8 cellular contexts compared by ENCODE assay signal in the genomic region with DNA sequence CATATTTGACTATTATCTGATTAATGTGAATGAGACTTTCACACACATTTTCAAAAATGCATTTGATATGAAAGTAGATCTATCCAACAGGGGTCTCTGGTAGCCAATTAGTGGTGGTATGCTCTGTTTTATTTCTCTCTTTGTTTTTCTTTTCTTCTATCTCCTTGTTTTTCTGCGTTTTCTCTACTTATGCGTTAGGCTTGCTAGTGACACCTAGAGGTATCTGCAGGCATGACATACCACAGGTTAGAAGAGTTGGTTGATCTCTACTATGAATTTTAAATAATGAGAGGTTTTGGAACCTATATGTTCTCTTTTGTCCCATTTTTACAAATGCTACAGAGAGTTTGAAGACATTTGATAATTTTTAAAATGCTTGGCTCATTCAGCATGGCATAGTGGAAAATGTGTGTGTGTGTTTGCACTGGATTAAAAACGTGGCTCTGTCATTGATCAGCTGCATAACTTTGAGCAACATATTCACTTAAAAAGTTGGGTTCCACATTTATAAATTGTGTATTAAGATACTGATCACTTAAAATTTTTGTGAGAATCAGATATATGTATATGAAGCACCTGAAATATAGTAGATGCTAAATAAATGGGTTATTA. TPM values are rescaled to one million over a fixed set of nuclear protein-coding genes. Genes with fewer than 3 reads are reported as not detected.
DNase-seq lines count a peak whose midpoint lies in the region; ATAC-seq and TF ChIP-seq lines count a peak whose summit lies in the region.

No MANE protein-coding gene starts in this region.

- WGBS in mesendoderm (ENCODE audit: extremely low coverage, insufficient coverage, low lambda C conversion rate), result no CpG with 5 or more reads among the region's 3 CpGs

- H3K79me2 ChIP-seq in mesendoderm (ENCODE audit: control insufficient read depth, insufficient read depth, low read length), result no peaks in the 10 kb centered on the region

- H4K8ac ChIP-seq in mesendoderm (ENCODE audit: low read depth, low read length), result no peak overlapping the region

- no peaks in the 10 kb centered on the region for H3K36me3 Mint-ChIP-seq in activated naive CD4-positive, alpha-beta T cell treated with anti-CD3 and anti-CD28 coated beads for 36 hours (ENCODE audit: low read depth)

- ATAC-seq in GM21515 (IDR thresholded peaks at IDR 0.05; ENCODE audit: unreplicated experiment), result no peak

- CTCF ChIA-PET in activated naive CD4-positive, alpha-beta T cell treated with anti-CD3 and anti-CD28 coated beads for 36 hours (lab: Charles Lee), result no interaction called here
- CTCF ChIA-PET in HEK293T (lab: Yijun Ruan, JAX), result interaction anchor here (0.6 kb wide), 1 partner anchor 743 kb away, joined by 3 read pairs; no protein-coding TSS in a partner anchor

- no peaks in the 10 kb centered on the region for H3K9me3 Mint-ChIP-seq in activated naive CD4-positive, alpha-beta T cell treated with anti-CD3 and anti-CD28 coated beads for 36 hours

- H3K56ac ChIP-seq in mesendoderm (ENCODE audit: low read length), result no peak overlapping the region

- H3K4me1 Mint-ChIP-seq in activated naive CD4-positive, alpha-beta T cell treated with anti-CD3 and anti-CD28 coated beads for 36 hours (ENCODE audit: low read depth), result no peaks in the 10 kb centered on the region

- POLR2A ChIA-PET in HEK293T (lab: Yijun Ruan, JAX), result no interaction called here

- H3K4me1 ChIP-seq in mesendoderm (ENCODE audit: control insufficient read depth, low read depth, low read length), result no peaks in the 10 kb centered on the region

- H2BK120ac ChIP-seq in mesendoderm (ENCODE audit: low read depth, low read length), result no peak overlapping the region

- peak; percentile 28 for DNase-seq in activated naive CD4-positive, alpha-beta T cell treated with anti-CD3 and anti-CD28 coated beads for 36 hours
- no peak for DNase-seq in activated naive CD4-positive, alpha-beta T cell (lab: John Stamatoyannopoulos, UW)
- DNase-seq in HEK293T (ENCODE audit: extremely low spot score) (peak; percentile 32), NCI-H69 (lab: John Stamatoyannopoulos, UW) (peak; percentile 33), cardiac fibroblast (ENCODE audit: low read depth in 2 of 2) (peak; percentile 79 to 81), mesendoderm (peak; percentile 71), 8988T (no peak)

- no peaks in the 10 kb centered on the region for H3K36me3 ChIP-seq in mesendoderm (ENCODE audit: control insufficient read depth, insufficient read depth, low read length)

- no peaks in the 10 kb centered on the region for H3K79me1 ChIP-seq in mesendoderm (ENCODE audit: low read length)

- no peak overlapping the region for H3K27ac Mint-ChIP-seq in activated naive CD4-positive, alpha-beta T cell treated with anti-CD3 and anti-CD28 coated beads for 36 hours

- peak; percentile 94 for TF ChIP-seq CTCF in cardiac fibroblast (IDR thresholded peaks at IDR 0.05; ENCODE audit: low read depth, low read length)

- H3K9ac ChIP-seq in mesendoderm (ENCODE audit: low read length), result no peak overlapping the region

- H3K23ac ChIP-seq in mesendoderm (ENCODE audit: low read length), result no peak overlapping the region

- H3K27me3 ChIP-seq in mesendoderm (ENCODE audit: insufficient read depth, low read length, poor library complexity), result no peaks in the 10 kb centered on the region

- no peak overlapping the region for H3K18ac ChIP-seq in mesendoderm (ENCODE audit: low read length)

- H3K27me3 Mint-ChIP-seq in activated naive CD4-positive, alpha-beta T cell treated with anti-CD3 and anti-CD28 coated beads for 36 hours (ENCODE audit: low read depth), result peaks cover 2% of the 10 kb centered on the region

- H3K4me2 ChIP-seq in mesendoderm (ENCODE audit: low read length), result no peak overlapping the region

- no peak overlapping the region for H2AK5ac ChIP-seq in mesendoderm (ENCODE audit: low read length)

- H4K5ac ChIP-seq in mesendoderm (ENCODE audit: low read length), result no peak overlapping the region

- H3K27ac ChIP-seq in mesendoderm (ENCODE audit: low read depth, low read length), result no peak overlapping the region

- intact Hi-C loops in activated naive CD4-positive, alpha-beta T cell treated with anti-CD3 and anti-CD28 coated beads for 36 hours (cut with micrococcal nuclease), result loop anchor here (10.0 kb wide), 1 partner anchor 1103 kb away; no protein-coding TSS in a partner anchor

- no peak overlapping the region for H3K4ac ChIP-seq in mesendoderm (ENCODE audit: low read depth, low read length)

- H3K4me3 ChIP-seq in cardiac fibroblast (replicated peaks in 1 of 2; ENCODE audit: low read depth in 2 of 2, low read length in 2 of 2) (no peak overlapping the region), mesendoderm (ENCODE audit: low read length) (no peak overlapping the region)

- no peak overlapping the region for H2BK5ac ChIP-seq in mesendoderm (ENCODE audit: low read length)

- no peak overlapping the region for H2BK15ac ChIP-seq in mesendoderm (replicated peaks; ENCODE audit: low read depth)

- H3K4me3 Mint-ChIP-seq in activated naive CD4-positive, alpha-beta T cell treated with anti-CD3 and anti-CD28 coated beads for 36 hours, result no peak overlapping the region

TF ChIP-seq in HEK293T, 16 proteins besides CTCF, POLR2A, EP300 and RAD21:
- TF ChIP-seq BHLHE40 (IDR thresholded peaks at IDR 0.05; ENCODE audit: borderline replicate concordance) (no peak), FOXA1 (IDR thresholded peaks at IDR 0.05) (no peak), ARNT (IDR thresholded peaks at IDR 0.05) (no peak), CTBP1 (IDR thresholded peaks at IDR 0.05; ENCODE audit: borderline replicate concordance) (no peak), SUZ12 (IDR thresholded peaks at IDR 0.05) (no peak), NFRKB (IDR thresholded peaks at IDR 0.05) (no peak), ZNF384 (IDR thresholded peaks at IDR 0.05) (no peak), FOXM1 (IDR thresholded peaks at IDR 0.05; ENCODE audit: borderline replicate concordance) (no peak), HDGF (IDR thresholded peaks at IDR 0.05; ENCODE audit: borderline replicate concordance) (no peak), L3MBTL2 (conservative IDR thresholded peaks at IDR 0.05) (no peak)
- TF ChIP-seq, protein P1, sequence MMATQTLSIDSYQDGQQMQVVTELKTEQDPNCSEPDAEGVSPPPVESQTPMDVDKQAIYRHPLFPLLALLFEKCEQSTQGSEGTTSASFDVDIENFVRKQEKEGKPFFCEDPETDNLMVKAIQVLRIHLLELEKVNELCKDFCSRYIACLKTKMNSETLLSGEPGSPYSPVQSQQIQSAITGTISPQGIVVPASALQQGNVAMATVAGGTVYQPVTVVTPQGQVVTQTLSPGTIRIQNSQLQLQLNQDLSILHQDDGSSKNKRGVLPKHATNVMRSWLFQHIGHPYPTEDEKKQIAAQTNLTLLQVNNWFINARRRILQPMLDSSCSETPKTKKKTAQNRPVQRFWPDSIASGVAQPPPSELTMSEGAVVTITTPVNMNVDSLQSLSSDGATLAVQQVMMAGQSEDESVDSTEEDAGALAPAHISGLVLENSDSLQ (IDR thresholded peaks at IDR 0.05), result no peak

RNA-seq across cellular contexts. Expression of a gene that starts 28.1 kb away (rescaled TPM):
- not detected for total RNA-seq in activated naive CD4-positive, alpha-beta T cell treated with anti-CD3 and anti-CD28 coated beads for 36 hours
- polyA plus RNA-seq in mesendoderm (2013, experiment 1 of 2), result 14.9 TPM
- polyA plus RNA-seq in mesendoderm (2013, experiment 2 of 2), result 15.6 TPM

Comparison
In these comparisons a context has a peak if more than half of its experiments do, and no peak if none do; other contexts are left out.
1. DNase-seq: peak in activated naive CD4-positive, alpha-beta T cell treated with anti-CD3 and anti-CD28 coated beads for 36 hours (single experiment), HEK293T (single experiment), NCI-H69 (single experiment), cardiac fibroblast (2 of 2) and mesendoderm (single experiment); none in activated naive CD4-positive, alpha-beta T cell (0 of 4) and 8988T (single experiment).